1 cellular context compared by ENCODE assay signal in genomic region chr12:11648514-11649412, GRCh38.
TF ChIP-seq lines count a peak whose summit lies in the region.

No MANE protein-coding gene starts in this region.

TF ChIP-seq in HepG2, 621 proteins besides CTCF, POLR2A, EP300 and RAD21 (continued from another document and continues in another):
- TF ChIP-seq ZNF687 (CRISPR knock-in tag; IDR thresholded peaks at IDR 0.05), result peak; percentile 83
- no peak for TF ChIP-seq CCAR2 (optimal IDR thresholded peaks at IDR 0.05; ENCODE audit: low read depth, low read length)
- TF ChIP-seq ZNF138 (CRISPR knock-in tag; IDR thresholded peaks at IDR 0.05; ENCODE audit: low read depth), result no peak
- TF ChIP-seq STAT5B (CRISPR knock-in tag; IDR thresholded peaks at IDR 0.05), result no peak
- TF ChIP-seq HNF1B (CRISPR knock-in tag; IDR thresholded peaks at IDR 0.05), result no peak
- TF ChIP-seq ZFP36L2 (CRISPR knock-in tag; IDR thresholded peaks at IDR 0.05), result no peak
- TF ChIP-seq ZFX (CRISPR knock-in tag; IDR thresholded peaks at IDR 0.05; ENCODE audit: low read depth), result peak; percentile 44
- TF ChIP-seq THRA (CRISPR knock-in tag; IDR thresholded peaks at IDR 0.05; ENCODE audit: borderline replicate concordance), result peak; percentile 17; the same call in 1 of the 2 replicates
- peak; percentile 38; the same call in 1 of the 2 replicates for TF ChIP-seq KMT2B (CRISPR knock-in tag; IDR thresholded peaks at IDR 0.05)
- TF ChIP-seq MXD3 (CRISPR knock-in tag; IDR thresholded peaks at IDR 0.05), result no peak
- no peak for TF ChIP-seq ZBTB44 (CRISPR knock-in tag; IDR thresholded peaks at IDR 0.05)
- no peak for TF ChIP-seq TOE1 (CRISPR knock-in tag; IDR thresholded peaks at IDR 0.05)
- no peak for TF ChIP-seq RXRB (CRISPR knock-in tag; IDR thresholded peaks at IDR 0.05; ENCODE audit: borderline replicate concordance)
- TF ChIP-seq ZNF576 (CRISPR knock-in tag; IDR thresholded peaks at IDR 0.05), result no peak
- TF ChIP-seq SALL1 (CRISPR knock-in tag; IDR thresholded peaks at IDR 0.05), result peak; percentile 24; the same call in 1 of the 2 replicates
- TF ChIP-seq WIZ (CRISPR knock-in tag; IDR thresholded peaks at IDR 0.05), result no peak
- TF ChIP-seq KAT8 (CRISPR knock-in tag; IDR thresholded peaks at IDR 0.05), result peak; percentile 57; the same call in 1 of the 2 replicates
- 0 out of 2 replicates have a peak, but pooled peaks have one; percentile 6 for TF ChIP-seq ZNF331 (CRISPR knock-in tag; IDR thresholded peaks at IDR 0.05)
- no peak for TF ChIP-seq ZNF710 (CRISPR knock-in tag; IDR thresholded peaks at IDR 0.05; ENCODE audit: borderline replicate concordance)
- TF ChIP-seq ZNF768 (CRISPR knock-in tag; IDR thresholded peaks at IDR 0.05), result peak; percentile 43; the same call in 1 of the 2 replicates
- no peak for TF ChIP-seq ZNF414 (CRISPR knock-in tag; IDR thresholded peaks at IDR 0.05)
- no peak for TF ChIP-seq TEAD2 (CRISPR knock-in tag; IDR thresholded peaks at IDR 0.05)
- TF ChIP-seq ZNF607 (CRISPR knock-in tag; IDR thresholded peaks at IDR 0.05; ENCODE audit: borderline replicate concordance), result no peak
- TF ChIP-seq TBX2 (CRISPR knock-in tag; IDR thresholded peaks at IDR 0.05; ENCODE audit: borderline replicate concordance), result peak; percentile 60; the same call in 1 of the 2 replicates
- peak; percentile 71; the same call in 1 of the 2 replicates for TF ChIP-seq SRF (IDR thresholded peaks at IDR 0.05; ENCODE audit: low read depth, low read length)
- TF ChIP-seq ZNF777 (CRISPR knock-in tag; IDR thresholded peaks at IDR 0.05), result peak; percentile 31; the same call in 1 of the 2 replicates
- peak; percentile 57; the same call in 1 of the 2 replicates for TF ChIP-seq KDM2A (CRISPR knock-in tag; IDR thresholded peaks at IDR 0.05; ENCODE audit: borderline replicate concordance, low read depth)
- 0 out of 2 replicates have a peak, but pooled peaks have one; percentile 24 for TF ChIP-seq SPEN (CRISPR knock-in tag; IDR thresholded peaks at IDR 0.05; ENCODE audit: low read depth)
- TF ChIP-seq SP1 (IDR thresholded peaks at IDR 0.05), result no peak
- TF ChIP-seq SP1 (CRISPR knock-in tag; IDR thresholded peaks at IDR 0.05), result no peak
- peak; percentile 61; the same call in 1 of the 2 replicates for TF ChIP-seq PHF8 (CRISPR knock-in tag; IDR thresholded peaks at IDR 0.05)
- TF ChIP-seq SIX4 (CRISPR knock-in tag; IDR thresholded peaks at IDR 0.05), result peak; percentile 98
- TF ChIP-seq MLLT10 (CRISPR knock-in tag; IDR thresholded peaks at IDR 0.05), result no peak
- no peak for TF ChIP-seq ZC3H4 (CRISPR knock-in tag; IDR thresholded peaks at IDR 0.05; ENCODE audit: borderline replicate concordance)
- TF ChIP-seq ZNF749 (CRISPR knock-in tag; IDR thresholded peaks at IDR 0.05; ENCODE audit: borderline replicate concordance), result 0 out of 2 replicates have a peak, but pooled peaks have one; percentile 38
- 0 out of 2 replicates have a peak, but pooled peaks have one; percentile 27 for TF ChIP-seq RXRA (CRISPR knock-in tag; IDR thresholded peaks at IDR 0.05)
- TF ChIP-seq FIP1L1 (IDR thresholded peaks at IDR 0.05; ENCODE audit: borderline replicate concordance, insufficient read depth, low read depth, low read length), result no peak
- TF ChIP-seq HNRNPLL (IDR thresholded peaks at IDR 0.05; ENCODE audit: low read depth, low read length, poor library complexity, severe bottlenecking), result peak; percentile 41
- peak; percentile 100 for TF ChIP-seq ZSCAN31 (CRISPR knock-in tag; IDR thresholded peaks at IDR 0.05; ENCODE audit: low read depth)
- TF ChIP-seq NFIC (IDR thresholded peaks at IDR 0.05; ENCODE audit: low read length), result 0 out of 2 replicates have a peak, but pooled peaks have one; percentile 15
- peak; percentile 49; the same call in 1 of the 2 replicates for TF ChIP-seq SRY (CRISPR knock-in tag; IDR thresholded peaks at IDR 0.05)
- 0 out of 2 replicates have a peak, but pooled peaks have one; percentile 52 for TF ChIP-seq YEATS4 (CRISPR knock-in tag; IDR thresholded peaks at IDR 0.05; ENCODE audit: borderline replicate concordance)
- peak; percentile 90 for TF ChIP-seq CEBPB (IDR thresholded peaks at IDR 0.05; ENCODE audit: borderline replicate concordance, low read depth, low read length)
- TF ChIP-seq TRAFD1 (CRISPR knock-in tag; IDR thresholded peaks at IDR 0.05; ENCODE audit: borderline replicate concordance), result no peak
- no peak for TF ChIP-seq ZBTB42 (CRISPR knock-in tag; IDR thresholded peaks at IDR 0.05)
- no peak; the same call in none of the 2 replicates for TF ChIP-seq DMAP1 (CRISPR knock-in tag; IDR thresholded peaks at IDR 0.05)
- TF ChIP-seq NCOA2 (CRISPR knock-in tag; IDR thresholded peaks at IDR 0.05), result peak; percentile 34; the same call in 1 of the 2 replicates
- TF ChIP-seq REL (CRISPR knock-in tag; conservative IDR thresholded peaks at IDR 0.05), result no peak
- TF ChIP-seq HMGXB4 (CRISPR knock-in tag; IDR thresholded peaks at IDR 0.05; ENCODE audit: borderline replicate concordance in 1 of 2, low read depth in 1 of 2), result peak in 1 of 2 experiments; percentile 70; a peak in 1 of 4 replicates
- TF ChIP-seq CCDC6 (CRISPR knock-in tag; IDR thresholded peaks at IDR 0.05), result no peak
- TF ChIP-seq NR2F6 (IDR thresholded peaks at IDR 0.05), result no peak
- TF ChIP-seq NR2F6 (CRISPR knock-in tag; IDR thresholded peaks at IDR 0.05), result 0 out of 2 replicates have a peak, but pooled peaks have one; percentile 15
- TF ChIP-seq ISL2 (CRISPR knock-in tag; IDR thresholded peaks at IDR 0.05), result 0 out of 2 replicates have a peak, but pooled peaks have one; percentile 28
- peak; percentile 67; the same call in 1 of the 2 replicates for TF ChIP-seq RNF2 (conservative IDR thresholded peaks at IDR 0.05; ENCODE audit: low read depth)
- TF ChIP-seq KLF13 (CRISPR knock-in tag; IDR thresholded peaks at IDR 0.05), result no peak
- no peak for TF ChIP-seq CENPX (CRISPR knock-in tag; IDR thresholded peaks at IDR 0.05)
